8 cellular contexts compared by ENCODE assay signal in the genomic region with DNA sequence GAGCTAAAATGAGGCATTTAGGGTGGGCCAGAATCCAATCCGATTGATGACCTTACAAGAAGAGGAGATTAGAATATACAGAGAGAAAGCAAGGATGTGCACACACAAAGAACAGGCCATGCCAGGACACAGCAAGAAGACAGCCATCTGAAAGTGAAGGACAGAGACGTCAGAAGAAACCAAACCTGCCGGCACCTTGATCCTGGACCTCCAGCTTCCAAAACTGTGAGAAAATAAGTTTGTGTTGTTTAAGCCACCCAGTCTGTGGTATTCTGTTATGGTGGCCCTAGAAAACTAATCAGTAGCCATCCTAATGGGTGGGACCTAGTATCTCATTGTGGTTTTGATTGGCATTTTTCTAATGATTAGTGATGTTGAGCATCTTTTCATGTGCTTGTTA. TPM values are rescaled to one million over a fixed set of nuclear protein-coding genes. Genes with fewer than 3 reads are reported as not detected.
"Had no signal": no experiment of that assay in that cellular context is flagged by ENCODE, and none has a peak within 500 bp of the region (broad histone marks: within the 10 kb centered on the region; RNA-seq: fewer than 3 reads in every experiment).

No MANE protein-coding gene starts in this region.

- H3K36me3 Mint-ChIP-seq: IgD-negative memory B cell had no signal

- ATAC-seq: HepG2, K562 had no signal

- H3K4me3 Mint-ChIP-seq: IgD-negative memory B cell had no signal

- DNase-seq: IMR-90, KBM-7, KG1 had no signal

- H3K27ac ChIP-seq: HL-60 had no signal

- H3K27ac Mint-ChIP-seq: IgD-negative memory B cell had no signal

- H3K4me3 ChIP-seq: K562 had no signal

RNA-seq across cellular contexts. Expression of a gene that starts 39.7 kb away (rescaled TPM):
- total RNA-seq: HepG2 had no signal

RNA-seq across cellular contexts. Expression of a gene that starts 41.7 kb away (rescaled TPM):
- total RNA-seq: HepG2, HT-29, K562 had no signal
